1 cellular context compared by ENCODE assay signal in the genomic region with DNA sequence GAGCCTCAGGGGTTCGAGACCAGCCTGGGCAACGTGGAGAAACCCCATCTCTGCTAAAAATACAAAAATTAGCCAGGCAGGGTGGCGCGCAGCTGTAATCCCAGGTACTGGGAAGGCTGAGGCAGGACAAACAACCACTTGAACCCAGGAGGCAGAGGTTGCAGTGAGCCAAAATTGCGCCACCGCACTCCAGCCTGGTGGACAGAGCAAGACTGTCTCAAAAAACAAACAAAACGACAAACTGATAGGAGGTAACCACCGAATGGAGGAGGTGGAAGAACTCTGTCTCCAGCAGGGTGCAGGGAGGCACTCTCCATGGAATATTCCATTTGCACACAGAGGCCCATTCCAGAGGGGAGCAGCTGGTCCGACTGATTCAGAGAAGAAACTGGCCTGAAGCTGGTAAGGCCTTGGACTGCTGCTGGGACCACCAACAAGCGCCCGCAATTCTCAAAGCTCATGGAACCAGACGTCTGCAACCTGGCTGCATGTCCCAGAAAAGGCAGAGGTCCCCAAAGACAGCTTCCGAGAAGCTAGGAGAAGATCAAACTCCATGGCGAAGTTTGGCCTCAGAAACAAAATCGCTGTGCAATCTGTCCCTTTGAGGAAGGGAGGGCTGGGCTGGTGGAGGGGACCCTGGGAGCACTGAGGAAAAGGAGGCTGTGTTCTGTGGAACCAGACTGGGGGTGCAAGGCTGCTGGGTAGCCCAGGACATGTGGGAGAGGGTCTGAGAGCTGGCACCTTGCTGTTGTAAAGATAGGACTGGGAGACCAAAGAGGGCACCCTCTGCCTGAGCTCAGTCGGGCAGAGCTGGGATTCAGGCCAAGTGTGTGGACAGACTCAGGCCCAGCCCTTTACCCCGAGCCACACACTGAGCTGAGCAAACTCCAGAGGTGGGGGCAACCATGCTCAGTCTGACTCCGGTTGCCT.
TF ChIP-seq lines count a peak whose summit lies in the region.

No MANE protein-coding gene starts in this region.

TF ChIP-seq in K562, 482 proteins besides CTCF, POLR2A, EP300 and RAD21:
- TF ChIP-seq BACH1 (tag; IDR thresholded peaks at IDR 0.05) (no peak), POLR2G (IDR thresholded peaks at IDR 0.05; ENCODE audit: low read depth, low read length) (0 out of 2 replicates have a peak, but pooled peaks have one; percentile 23)
